Comparison of ENCODE assay signal across 17 cellular contexts in the genomic region with DNA sequence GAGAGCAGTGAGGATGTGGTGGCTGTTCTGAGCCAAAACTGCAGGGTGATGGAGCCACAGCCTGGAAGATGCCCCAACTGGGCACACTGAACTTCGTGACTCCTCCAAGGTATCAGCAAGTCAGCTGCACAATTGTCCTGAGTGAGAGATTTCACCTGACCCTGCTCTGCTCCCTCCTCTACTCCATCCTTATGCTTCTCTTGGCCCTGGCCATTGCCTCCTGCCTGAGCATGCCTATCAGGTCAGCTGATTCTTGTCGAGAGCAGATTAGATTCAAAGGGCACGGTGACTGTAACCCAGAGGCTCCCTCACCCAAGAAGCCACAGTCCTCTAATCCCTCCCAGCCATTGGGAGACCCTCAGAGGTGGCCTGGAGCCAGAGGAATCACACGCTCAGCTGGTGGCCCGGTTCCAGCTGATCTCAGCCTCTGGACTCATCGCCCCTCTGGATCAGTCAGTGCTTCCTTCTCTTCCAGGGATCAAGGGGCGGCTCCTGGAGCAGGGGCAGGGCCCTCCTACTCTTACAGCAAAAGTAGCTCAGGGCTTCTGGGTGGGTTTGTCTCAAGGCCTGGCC. TPM values are rescaled to one million over a fixed set of nuclear protein-coding genes. Genes with fewer than 3 reads are reported as not detected.
A peak's percentile ranks its signal among the peaks of the same experiment; 100 is the strongest.
DNase-seq lines count a peak whose midpoint lies in the region; ATAC-seq, FAIRE-seq and TF ChIP-seq lines count a peak whose summit lies in the region.
"Had no signal": no experiment of that assay in that cellular context is flagged by ENCODE, and none has a peak within 500 bp of the region (broad histone marks: within the 10 kb centered on the region; RNA-seq: fewer than 3 reads in every experiment).

No MANE protein-coding gene starts in this region.

- ATAC-seq in SK-N-SH treated with all-trans-retinoic acid at 6 μM for 48 hours (no peak), GM21737 (IDR thresholded peaks at IDR 0.05; ENCODE audit: unreplicated experiment) (no peak)
- ATAC-seq: Panc1 had no signal

- H4K8ac ChIP-seq in H1 (ENCODE audit: extremely low read depth, insufficient read depth, low read length) = peak overlapping the region; percentile 59; the same call in 1 of the 2 replicates

- TF ChIP-seq RAD21 in SK-N-SH (IDR thresholded peaks at IDR 0.05; ENCODE audit: low read length) (no peak), H1 (IDR thresholded peaks at IDR 0.05 in 1 of 2, conservative IDR thresholded peaks at IDR 0.05 in 1 of 2; ENCODE audit: low read depth in 2 of 2, low read length in 2 of 2) (no peak)

- peaks cover 0 to 4% of the 10 kb centered on the region in 2 donors for H3K4me1 Mint-ChIP-seq in immature natural killer cell

- H3K36me3 ChIP-seq in SK-N-SH (replicated peaks in 1 of 2; ENCODE audit: control insufficient read depth in 1 of 2, insufficient read depth in 2 of 2, low read length in 1 of 2) = no peaks in the 10 kb centered on the region
- no peaks in the 10 kb centered on the region for H3K36me3 ChIP-seq in H1 (ENCODE audit: control insufficient read depth in 2 of 4, insufficient read depth in 4 of 4, low read length in 3 of 4)
- no peaks in the 10 kb centered on the region for H3K36me3 ChIP-seq in small intestine (ENCODE audit: control insufficient read depth in 2 of 2, insufficient read depth in 2 of 2, low read length in 2 of 2)

- peaks cover 7% of the 10 kb centered on the region for H3F3A ChIP-seq in SK-N-SH (replicated peaks; ENCODE audit: insufficient read depth)

- H4K5ac ChIP-seq in H1 (ENCODE audit: insufficient read length, low read depth, low read length) = no peak overlapping the region

- H3K36me3 Mint-ChIP-seq in immature natural killer cell = no peaks in the 10 kb centered on the region

- H2BK120ac ChIP-seq in H1 (replicated peaks; ENCODE audit: low read depth, low read length) = no peak overlapping the region

- H3K27me3 ChIP-seq in SK-N-SH (ENCODE audit: insufficient read depth) (no peaks in the 10 kb centered on the region), H1 (replicated peaks in 1 of 4; ENCODE audit: control insufficient read depth in 3 of 4, extremely low read depth in 1 of 4, insufficient read depth in 3 of 4, low read length in 3 of 4) (no peaks in the 10 kb centered on the region; a peak in 1 of 7 replicates), small intestine (ENCODE audit: control insufficient read depth in 2 of 2, insufficient read depth in 2 of 2, low read length in 2 of 2) (no peaks in the 10 kb centered on the region)

- H3K27ac ChIP-seq in SK-N-SH (ENCODE audit: low read depth in 2 of 2, low read length in 1 of 2) (peak overlapping the region in 1 of 2 experiments; percentile 11; a peak in 2 of 4 replicates), H1 (ENCODE audit: low read depth, low read length) (no peak overlapping the region), small intestine (ENCODE audit: low read depth in 1 of 2, low read length in 1 of 2) (peak overlapping the region; percentile 59 to 93)

- H3K4me3 Mint-ChIP-seq in immature natural killer cell = no peak overlapping the region

- H3K9me3 ChIP-seq in SK-N-SH (no peaks in the 10 kb centered on the region), H1 (ENCODE audit: insufficient read depth in 2 of 2, low read depth in 1 of 2, low read length in 1 of 2) (no peaks in the 10 kb centered on the region), small intestine (ENCODE audit: control insufficient read depth, low read depth) (no peaks in the 10 kb centered on the region)

- DNase-seq in SK-N-SH (peak; percentile 32), NCI-H2196 (lab: John Stamatoyannopoulos, UW; ENCODE audit: unreplicated experiment) (peak; percentile 46), H1 (ENCODE audit: low read depth in 1 of 2, low spot score in 2 of 2) (no peak), small intestine (peak; percentile 87), NCI-H748 (lab: John Stamatoyannopoulos, UW; ENCODE audit: unreplicated experiment) (no peak), immature natural killer cell (no peak)
- DNase-seq: COR-L47, NCI-H1417, NCI-H187 treated with DMSO at 0.1 percent for 48 hours, NCI-H446, NCI-H774, SIG-M5 had no signal

- H2AK5ac ChIP-seq in H1 (ENCODE audit: low read depth, low read length) = no peak overlapping the region

- H3K56ac ChIP-seq in H1 (replicated peaks; ENCODE audit: insufficient read length, low read depth, low read length) = no peak overlapping the region

- H3K4me3 ChIP-seq in SK-N-SH (ENCODE audit: low read depth in 2 of 2, low read length in 1 of 2) (no peak overlapping the region), H1 (ENCODE audit: extremely low read depth in 1 of 4, insufficient read depth in 2 of 4, low read depth in 3 of 4, low read length in 4 of 4) (no peak overlapping the region), small intestine (ENCODE audit: low read depth in 1 of 2, low read length in 2 of 2) (no peak overlapping the region)

- H2BK20ac ChIP-seq in H1 (ENCODE audit: low read length) = no peak overlapping the region

- H4K20me1 ChIP-seq in SK-N-SH (ENCODE audit: insufficient read depth) (no peaks in the 10 kb centered on the region), H1 (replicated peaks in 1 of 2; ENCODE audit: control insufficient read depth in 1 of 2, insufficient read depth in 2 of 2, low read length in 2 of 2) (no peaks in the 10 kb centered on the region)

- TF ChIP-seq EP300 in SK-N-SH (IDR thresholded peaks at IDR 0.05; ENCODE audit: borderline replicate concordance in 1 of 2, low read depth in 1 of 2, low read length in 1 of 2) (no peak), H1 (IDR thresholded peaks at IDR 0.05; ENCODE audit: borderline replicate concordance in 1 of 2, low read depth in 2 of 2, low read length in 2 of 2) (no peak)

- H2AFZ ChIP-seq in SK-N-SH (ENCODE audit: low read depth) (no peak overlapping the region), H1 (ENCODE audit: low read length) (no peak overlapping the region)

- H3K4me1 ChIP-seq in SK-N-SH (ENCODE audit: control insufficient read depth in 1 of 2, insufficient read depth in 2 of 2, low read depth in 1 of 2, low read length in 1 of 2) = peaks cover 8 to 46% of the 10 kb centered on the region in 2 experiments
- peaks cover 0 to 3% (median 0%) of the 10 kb centered on the region in 4 experiments; a peak in 2 of 7 replicates for H3K4me1 ChIP-seq in H1 (replicated peaks in 1 of 4; ENCODE audit: control insufficient read depth in 3 of 4, insufficient read depth in 4 of 4, low read length in 3 of 4)
- H3K4me1 ChIP-seq in small intestine (ENCODE audit: control insufficient read depth in 2 of 2, insufficient read depth in 1 of 2, low read depth in 1 of 2, low read length in 1 of 2) = peaks cover 0 to 22% of the 10 kb centered on the region in 2 donors

- FAIRE-seq in H1 (lab: Jason Lieb, UNC) (no peak), small intestine (lab: Jason Lieb, UNC) (no peak)
- FAIRE-seq: H54 had no signal

- H3K18ac ChIP-seq in H1 (ENCODE audit: extremely low read depth, low read length) = no peak overlapping the region

- H2BK5ac ChIP-seq in H1 (ENCODE audit: low read depth, low read length) = no peak overlapping the region

- 77% methylated on average over 7 of the region's 7 CpGs for WGBS in SK-N-SH (ENCODE audit: low lambda C conversion rate)
- 87% methylated on average over 7 of the region's 7 CpGs; no CpG with 5 or more reads in 1 of the 2 experiments for WGBS in H1 (ENCODE audit: extremely low coverage in 1 of 2, insufficient coverage in 1 of 2, insufficient read length in 1 of 2, insufficient replicate concordance in 2 of 2, low coverage in 1 of 2, low lambda C conversion rate in 2 of 2, missing lambda C conversion rate in 1 of 2), 2 experiments
- WGBS in small intestine, 3 donors = 8 to 49% (median 36%) methylated on average over 6 to 7 of the region's 7 CpGs

- no peaks in the 10 kb centered on the region for H3K23me2 ChIP-seq in H1 (ENCODE audit: low read depth, low read length)

- no peaks in the 10 kb centered on the region for H3K9me2 ChIP-seq in SK-N-SH

- no peak for TF ChIP-seq POLR2A in H1 (IDR thresholded peaks at IDR 0.05; ENCODE audit: control extremely low read depth in 1 of 2, low read depth in 2 of 2, low read length in 2 of 2)

- H3K4ac ChIP-seq in H1 (replicated peaks; ENCODE audit: insufficient read length, low read depth, low read length) = no peak overlapping the region

- no peak overlapping the region for H3K9ac ChIP-seq in SK-N-SH
- H3K9ac ChIP-seq in H1 (replicated peaks in 1 of 4; ENCODE audit: extremely low read depth in 1 of 4, low read depth in 3 of 4, low read length in 3 of 4) = no peak overlapping the region

- no peak overlapping the region for H3K27ac Mint-ChIP-seq in immature natural killer cell

- H4K91ac ChIP-seq in H1 (replicated peaks; ENCODE audit: insufficient read length, low read length) = no peak overlapping the region

- no peak overlapping the region for H3K23ac ChIP-seq in H1 (ENCODE audit: insufficient read length)

- H3K79me2 ChIP-seq in SK-N-SH (ENCODE audit: insufficient read depth) = no peaks in the 10 kb centered on the region
- H3K79me2 ChIP-seq in H1 (ENCODE audit: control insufficient read depth in 1 of 2, insufficient read depth in 2 of 2, low read length in 2 of 2) = no peaks in the 10 kb centered on the region

- no peaks in the 10 kb centered on the region for H3K9me3 Mint-ChIP-seq in immature natural killer cell

- TF ChIP-seq CTCF in SK-N-SH (IDR thresholded peaks at IDR 0.05) (no peak), H1 (IDR thresholded peaks at IDR 0.05; ENCODE audit: control extremely low read depth in 1 of 3, insufficient read depth in 1 of 3, low read depth in 1 of 3, low read length in 3 of 3) (no peak)

- H3K4me2 ChIP-seq in SK-N-SH (no peak overlapping the region), H1 (ENCODE audit: insufficient read depth in 1 of 2, low read depth in 2 of 2, low read length in 2 of 2) (no peak overlapping the region)

- no peak overlapping the region for H2BK15ac ChIP-seq in H1 (ENCODE audit: low read length)

- H2BK12ac ChIP-seq in H1 (ENCODE audit: low read depth, low read length) = 0 out of 2 replicates have a peak overlapping the region, but pooled peaks have one; percentile 17

- CTCF ChIA-PET in SK-N-SH (lab: Yijun Ruan, JAX) = interaction anchor here (0.7 to 22.6 kb wide), 11 partner anchors 9 to 159 kb away, joined by 3 to 575 read pairs (median 6); partner anchors contain the start of gene ACE
- CTCF ChIA-PET in H1 (lab: Charles Lee; ENCODE audit: partially characterized antibody) = interaction anchor here (0.8 to 2.9 kb wide), 11 partner anchors 10 to 163 kb away, joined by 3 to 26 read pairs (median 5); no protein-coding TSS in a partner anchor

- peaks cover 0 to 5% (median 2%) of the 10 kb centered on the region in 3 donors for H3K27me3 Mint-ChIP-seq in immature natural killer cell (ENCODE audit: low read depth in 3 of 3)

- no peak overlapping the region for H3K14ac ChIP-seq in H1 (ENCODE audit: insufficient read length)

- POLR2A ChIA-PET in SK-N-SH (lab: Yijun Ruan, JAX) = interaction anchor here (0.8 to 4.1 kb wide), 4 partner anchors 10 to 97 kb away, joined by 3 to 28 read pairs (median 11); partner anchors contain the start of gene DCAF7
- POLR2A ChIA-PET in H1 (lab: Charles Lee; ENCODE audit: partially characterized antibody) = interaction anchor here (1.0 kb wide), 1 partner anchor 37 kb away, joined by 3 read pairs; no protein-coding TSS in a partner anchor

- no peaks in the 10 kb centered on the region for H3K79me1 ChIP-seq in H1 (ENCODE audit: low read depth, low read length)

RNA-seq across cellular contexts. Expression of gene CYB561, which starts 7.0 kb away (rescaled TPM):
- 28.3 and 38.6 TPM in 2 replicates for polyA plus RNA-seq in SK-N-SH (2012; rRNA removed)
- polyA plus RNA-seq in SK-N-SH (2012; cell fraction: cytosol; rRNA removed) = 20.6 and 28.6 TPM in 2 replicates
- 47.2 and 48.4 TPM in 2 replicates for polyA plus RNA-seq in SK-N-SH (2012; cell fraction: nucleus; rRNA removed)
- 23.4 and 26.0 TPM in 2 replicates for total RNA-seq in H1 (2021; fragmentation: NEBNext Ultra II Directional; extraction: Animal tissue kit (Norgen Biotek cat#: 25700))
- 19.7 and 34.2 TPM in 2 replicates for polyA plus RNA-seq in H1 (2011; rRNA removed)
- polyA plus RNA-seq in H1 (2011; cell fraction: cytosol; rRNA removed) = 21.6 TPM
- polyA plus RNA-seq in H1 (2011; cell fraction: nucleus; rRNA removed) = 33.9 TPM
- polyA plus RNA-seq in H1 (2012, experiment 1 of 2) = 16.4 to 21.8 TPM (median 19.6 TPM) in 4 replicates
- polyA plus RNA-seq in H1 (2012, experiment 2 of 2) = 17.5 TPM
- polyA plus RNA-seq in H1 (2013, experiment 1 of 2) = 23.5 TPM
- polyA plus RNA-seq in H1 (2013, experiment 2 of 2) = 24.6 TPM
- polyA minus RNA-seq in H1 (2011; rRNA and poly(A)+ RNA removed) = 27.0 and 35.0 TPM in 2 replicates
- 21.3 TPM for polyA minus RNA-seq in H1 (2011; cell fraction: cytosol; rRNA and poly(A)+ RNA removed)
- polyA minus RNA-seq in H1 (2011; cell fraction: nucleus; rRNA and poly(A)+ RNA removed) = 16.3 TPM
- polyA plus RNA-seq in small intestine = 10 to 100 TPM; 18.4 to 60.2 (median 31.8) TPM
- polyA plus RNA-seq in immature natural killer cell = 10 to 100 TPM; 13.7 to 22.4 (median 21.0) TPM

RNA-seq across cellular contexts. Expression of gene ACE, which starts 23.8 kb away (rescaled TPM):
- polyA plus RNA-seq in SK-N-SH (2012; rRNA removed) = 6.3 and 12.1 TPM in 2 replicates
- 6.0 and 10.9 TPM in 2 replicates for polyA plus RNA-seq in SK-N-SH (2012; cell fraction: cytosol; rRNA removed)
- 34.5 and 42.3 TPM in 2 replicates for polyA plus RNA-seq in SK-N-SH (2012; cell fraction: nucleus; rRNA removed)
- 4.5 and 5.5 TPM in 2 replicates for total RNA-seq in H1 (2021; fragmentation: NEBNext Ultra II Directional; extraction: Animal tissue kit (Norgen Biotek cat#: 25700))
- polyA plus RNA-seq in H1 (2011; rRNA removed) = 2.5 and 4.0 TPM in 2 replicates
- polyA plus RNA-seq in H1 (2011; cell fraction: cytosol; rRNA removed) = 2.7 TPM
- polyA plus RNA-seq in H1 (2011; cell fraction: nucleus; rRNA removed) = 10.0 TPM
- polyA plus RNA-seq in H1 (2012, experiment 1 of 2) = 2.8 to 4.2 TPM (median 3.3 TPM) in 4 replicates
- polyA plus RNA-seq in H1 (2012, experiment 2 of 2) = 2.2 TPM
- 2.7 TPM for polyA plus RNA-seq in H1 (2013, experiment 1 of 2)
- polyA plus RNA-seq in H1 (2013, experiment 2 of 2) = 2.0 TPM
- 3.3 and 3.4 TPM in 2 replicates for polyA minus RNA-seq in H1 (2011; rRNA and poly(A)+ RNA removed)
- polyA minus RNA-seq in H1 (2011; cell fraction: cytosol; rRNA and poly(A)+ RNA removed) = 3.1 TPM
- polyA minus RNA-seq in H1 (2011; cell fraction: nucleus; rRNA and poly(A)+ RNA removed) = 10.1 TPM
- 100 to 1,000 TPM in 2 of 3 donors, 10 to 100 TPM in 1; 49.6 to 216 (median 128) TPM for polyA plus RNA-seq in small intestine
- under 1 TPM in 1 of 3 donors, not detected in 2; 0.28 TPM for polyA plus RNA-seq in immature natural killer cell
- total RNA-seq: HT1080 had no signal

Comparison
In these comparisons a context has a peak if more than half of its experiments do, and no peak if none do; other contexts are left out.
1. DNase-seq: peak in SK-N-SH (single experiment), NCI-H2196 (single experiment) and small intestine (single experiment); none in H1 (0 of 2), NCI-H748 (single experiment) and immature natural killer cell (0 of 3).